In the genomic region with DNA sequence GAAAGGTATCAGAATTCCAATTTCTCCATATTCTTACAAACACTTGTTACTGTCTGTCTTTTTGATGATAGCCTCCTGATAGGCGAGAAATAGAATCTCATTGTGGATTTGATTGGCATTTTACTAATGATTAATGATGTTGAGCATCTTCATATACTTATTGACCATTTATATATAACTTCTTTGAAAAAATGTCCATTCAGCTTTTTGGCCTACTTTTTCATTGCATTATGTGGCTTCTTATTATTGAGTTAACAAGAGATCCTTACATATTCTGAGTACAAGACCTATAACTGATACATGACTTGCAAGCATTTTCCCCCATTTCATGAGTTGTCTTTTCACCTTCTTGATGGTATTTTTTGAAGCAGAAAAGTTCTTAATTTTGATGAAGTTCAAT, we compare ENCODE assay signal across 10 cellular contexts. TPM values are rescaled to one million over a fixed set of nuclear protein-coding genes. Genes with fewer than 3 reads are reported as not detected.
"Had no signal": no experiment of that assay in that cellular context is flagged by ENCODE, and none has a peak within 500 bp of the region (broad histone marks: within the 10 kb centered on the region; RNA-seq: fewer than 3 reads in every experiment).

No MANE protein-coding gene starts in this region.

- H3K4me1 ChIP-seq: HAP-1 had no signal

- H3K9me3 ChIP-seq: HAP-1 had no signal

- H3K36me3 ChIP-seq: HAP-1 had no signal

- FAIRE-seq: HTR-8/SVneo had no signal

- H2AFZ ChIP-seq: GM23248 had no signal

- DNase-seq: GM23248, GOT3, H7, HFFc6, KBM-7 had no signal

- ATAC-seq: HCT116 had no signal

- H3K4me2 ChIP-seq: KMS-11 had no signal

- H3K9ac ChIP-seq: GM23248, KMS-11 had no signal

- H3K4me3 ChIP-seq: GM23248, HAP-1 had no signal

- H3K27ac ChIP-seq: GM23248, KMS-11 had no signal

RNA-seq across cellular contexts. Expression of a gene that starts 54.6 kb away (rescaled TPM):
- total RNA-seq: H4 had no signal
